In genomic region chr4:895596-895995, GRCh38 we compare ENCODE assay signal across 35 cellular contexts.
"Had no signal": no experiment of that assay in that cellular context is flagged by ENCODE, and none has a peak within 500 bp of the region (broad histone marks: within the 10 kb centered on the region; RNA-seq: fewer than 3 reads in every experiment).

No MANE protein-coding gene starts in this region.

- ATAC-seq: activated CD8-positive, alpha-beta T cell treated with anti-CD3 and anti-CD28 coated beads for 36 hours; activated naive CD8-positive, alpha-beta T cell treated with anti-CD3 and anti-CD28 coated beads, Interleukin-2, amount 50 U/mL, for 24 hours; activated T-cell treated with anti-CD3 and anti-CD28 coated beads, Interleukin-2, amount 50 U/mL, for 4 hours; activated T-cell treated with anti-CD3 and anti-CD28 coated beads, Interleukin-2, amount 50 U/mL, for 72 hours; activated T-helper 17 cell treated with anti-CD3 and anti-CD28 coated beads, Interleukin-2, amount 50 U/mL, for 72 hours; T-cell; T-helper 17 cell had no signal

- H3K4me3 ChIP-seq: ascending aorta, cardiac muscle cell had no signal

- H3K9me3 ChIP-seq: ascending aorta had no signal

- H3K27ac ChIP-seq: ascending aorta, cardiac muscle cell, VCaP had no signal

- H3K36me3 Mint-ChIP-seq: activated naive CD8-positive, alpha-beta T cell had no signal

- FAIRE-seq: bronchial epithelial cell, TTC549 had no signal

- H3K4me1 ChIP-seq: ascending aorta had no signal

- H3K27me3 ChIP-seq: ascending aorta, cardiac muscle cell had no signal

- H3K27ac Mint-ChIP-seq: activated B cell treated with CpG ODN at 0.5 μM for 24 hours; activated CD4-positive, alpha-beta memory T cell treated with anti-CD3 and anti-CD28 coated beads for 36 hours; activated CD4-positive, alpha-beta T cell treated with anti-CD3 and anti-CD28 coated beads, Interleukin-2, amount 10 ng/mL, durations not matched to agents 24 days and 14 days; activated CD8-positive, alpha-beta T cell treated with anti-CD3 and anti-CD28 coated beads for 36 hours; activated naive CD4-positive, alpha-beta T cell treated with anti-CD3 and anti-CD28 coated beads, Interleukin-2, amount 10 ng/mL, durations not matched to agents 7 days and 5 days; activated naive CD4-positive, alpha-beta T cell treated with anti-CD3 and anti-CD28 coated beads, Interleukin-2, amount 50 U/mL, for 24 hours; activated naive CD8-positive, alpha-beta T cell; activated naive CD8-positive, alpha-beta T cell treated with anti-CD3 and anti-CD28 coated beads, Interleukin-2, amount 10 ng/mL, durations not matched to agents 7 days and 5 days; activated naive CD8-positive, alpha-beta T cell treated with anti-CD3 and anti-CD28 coated beads, Interleukin-2, amount 50 U/mL, for 24 hours; activated T-cell treated with anti-CD3 and anti-CD28 coated beads, Interleukin-2, amount 50 U/mL, for 72 hours; activated T-helper 1 cell treated with anti-CD3 and anti-CD28 coated beads, Interleukin-12 subunit alpha, Interleukin-12 subunit beta, Interleukin-2, Interleukin-4 antibody, amounts not matched to agents 30 ng/mL and 10 ng/mL and 1 ng/mL, durations not matched to agents 14 hours and 24 hours and 36 hours; activated T-helper 17 cell treated with anti-CD3 and anti-CD28 coated beads, Interleukin-2, amount 50 U/mL, for 72 hours; brain; T-cell; T-helper 17 cell had no signal

- H3K4me1 Mint-ChIP-seq: activated B cell treated with CpG ODN at 0.5 μM for 24 hours; activated CD4-positive, alpha-beta T cell treated with anti-CD3 and anti-CD28 coated beads, Interleukin-2, amount 10 ng/mL, durations not matched to agents 24 days and 14 days; activated naive CD4-positive, alpha-beta T cell treated with anti-CD3 and anti-CD28 coated beads, Interleukin-2, amount 10 ng/mL, durations not matched to agents 7 days and 5 days; activated naive CD4-positive, alpha-beta T cell treated with anti-CD3 and anti-CD28 coated beads, Interleukin-2, amount 50 U/mL, for 24 hours; activated naive CD8-positive, alpha-beta T cell treated with anti-CD3 and anti-CD28 coated beads, Interleukin-2, amount 10 ng/mL, durations not matched to agents 7 days and 5 days; activated naive CD8-positive, alpha-beta T cell treated with anti-CD3 and anti-CD28 coated beads, Interleukin-2, amount 50 U/mL, for 24 hours; activated T-helper 17 cell treated with anti-CD3 and anti-CD28 coated beads, Interleukin-2, amount 50 U/mL, for 72 hours; brain had no signal

- H3K4me3 Mint-ChIP-seq: activated B cell treated with CpG ODN at 0.5 μM for 24 hours; activated CD4-positive, alpha-beta memory T cell treated with anti-CD3 and anti-CD28 coated beads for 36 hours; activated CD4-positive, alpha-beta T cell treated with anti-CD3 and anti-CD28 coated beads, Interleukin-2, amount 10 ng/mL, durations not matched to agents 24 days and 14 days; activated CD8-positive, alpha-beta T cell treated with anti-CD3 and anti-CD28 coated beads for 36 hours; activated naive CD4-positive, alpha-beta T cell treated with anti-CD3 and anti-CD28 coated beads, Interleukin-2, amount 10 ng/mL, durations not matched to agents 7 days and 5 days; activated naive CD4-positive, alpha-beta T cell treated with anti-CD3 and anti-CD28 coated beads, Interleukin-2, amount 50 U/mL, for 24 hours; activated naive CD8-positive, alpha-beta T cell; activated naive CD8-positive, alpha-beta T cell treated with anti-CD3 and anti-CD28 coated beads, Interleukin-2, amount 10 ng/mL, durations not matched to agents 7 days and 5 days; activated naive CD8-positive, alpha-beta T cell treated with anti-CD3 and anti-CD28 coated beads, Interleukin-2, amount 50 U/mL, for 24 hours; activated T-cell treated with anti-CD3 and anti-CD28 coated beads, Interleukin-2, amount 50 U/mL, for 4 hours; activated T-cell treated with anti-CD3 and anti-CD28 coated beads, Interleukin-2, amount 50 U/mL, for 72 hours; activated T-helper 1 cell treated with anti-CD3 and anti-CD28 coated beads, Interleukin-12 subunit alpha, Interleukin-12 subunit beta, Interleukin-2, Interleukin-4 antibody, amounts not matched to agents 30 ng/mL and 10 ng/mL and 1 ng/mL, durations not matched to agents 14 hours and 24 hours and 36 hours; activated T-helper 17 cell treated with anti-CD3 and anti-CD28 coated beads, Interleukin-2, amount 50 U/mL, for 72 hours; brain; T-cell; T-helper 17 cell had no signal

- H3K9me3 Mint-ChIP-seq: activated B cell treated with CpG ODN at 0.5 μM for 24 hours; activated CD4-positive, alpha-beta memory T cell treated with anti-CD3 and anti-CD28 coated beads for 36 hours; activated CD4-positive, alpha-beta T cell treated with anti-CD3 and anti-CD28 coated beads, Interleukin-2, amount 10 ng/mL, durations not matched to agents 24 days and 14 days; activated CD8-positive, alpha-beta T cell treated with anti-CD3 and anti-CD28 coated beads for 36 hours; activated naive CD4-positive, alpha-beta T cell treated with anti-CD3 and anti-CD28 coated beads, Interleukin-2, amount 10 ng/mL, durations not matched to agents 7 days and 5 days; activated naive CD4-positive, alpha-beta T cell treated with anti-CD3 and anti-CD28 coated beads, Interleukin-2, amount 50 U/mL, for 24 hours; activated naive CD8-positive, alpha-beta T cell treated with anti-CD3 and anti-CD28 coated beads, Interleukin-2, amount 10 ng/mL, durations not matched to agents 7 days and 5 days; activated naive CD8-positive, alpha-beta T cell treated with anti-CD3 and anti-CD28 coated beads, Interleukin-2, amount 50 U/mL, for 24 hours; activated T-cell treated with anti-CD3 and anti-CD28 coated beads, Interleukin-2, amount 50 U/mL, for 4 hours; activated T-cell treated with anti-CD3 and anti-CD28 coated beads, Interleukin-2, amount 50 U/mL, for 72 hours; activated T-helper 1 cell treated with anti-CD3 and anti-CD28 coated beads, Interleukin-12 subunit alpha, Interleukin-12 subunit beta, Interleukin-2, Interleukin-4 antibody, amounts not matched to agents 30 ng/mL and 10 ng/mL and 1 ng/mL, durations not matched to agents 14 hours and 24 hours and 36 hours; activated T-helper 17 cell treated with anti-CD3 and anti-CD28 coated beads, Interleukin-2, amount 50 U/mL, for 72 hours; brain; T-cell had no signal

- H3K36me3 ChIP-seq: cardiac muscle cell had no signal

- DNase-seq: activated B cell treated with CpG ODN at 0.5 μM for 24 hours; activated CD4-positive, alpha-beta memory T cell treated with anti-CD3 and anti-CD28 coated beads for 36 hours; activated CD4-positive, alpha-beta T cell treated with anti-CD3 and anti-CD28 coated beads for 4 hours; activated CD4-positive, alpha-beta T cell treated with anti-CD3 and anti-CD28 coated beads, Interleukin-2, amount 10 ng/mL, durations not matched to agents 24 days and 14 days; activated CD4-positive, alpha-beta T cell treated with anti-CD3 and anti-CD28 coated beads, Interleukin-2, amount 50 U/mL, for 1 hour; activated CD4-positive, alpha-beta T cell treated with anti-CD3 and anti-CD28 coated beads, Interleukin-2, amount 50 U/mL, for 4 hours; activated CD4-positive, CD25-positive, alpha-beta regulatory T cell treated with anti-CD3 and anti-CD28 coated beads, Interleukin-2, amount 50 U/mL, for 72 hours; activated CD8-positive, alpha-beta memory T cell treated with anti-CD3 and anti-CD28 coated beads, Interleukin-2, amount 50 U/mL, for 4 hours; activated CD8-positive, alpha-beta T cell treated with anti-CD3 and anti-CD28 coated beads for 36 hours; activated effector memory CD4-positive, alpha-beta T cell treated with Interleukin-2 at 50 U/mL for 16 hours; activated gamma-delta T cell; activated naive CD4-positive, alpha-beta T cell treated with anti-CD3 and anti-CD28 coated beads, Interleukin-2, amount 10 ng/mL, durations not matched to agents 7 days and 5 days; activated naive CD4-positive, alpha-beta T cell treated with Interleukin-2 at 50 U/mL for 16 hours; activated naive CD8-positive, alpha-beta T cell treated with anti-CD3 and anti-CD28 coated beads, Interleukin-2, amount 10 ng/mL, durations not matched to agents 7 days and 5 days; activated naive CD8-positive, alpha-beta T cell treated with anti-CD3 and anti-CD28 coated beads, Interleukin-2, amount 50 U/mL, for 24 hours; activated T-cell treated with anti-CD3 and anti-CD28 coated beads for 4 hours; activated T-cell treated with anti-CD3 and anti-CD28 coated beads, Interleukin-2, amount 50 U/mL, for 1 hour; activated T-cell treated with anti-CD3 and anti-CD28 coated beads, Interleukin-2, amount 50 U/mL, for 4 hours; activated T-cell treated with anti-CD3 and anti-CD28 coated beads, Interleukin-2, amount 50 U/mL, for 72 hours; amygdala; anterior cingulate cortex; central memory CD4-positive, alpha-beta T cell; cerebellar nuclear complex; T-cell; T-helper 17 cell had no signal

- H3K27me3 Mint-ChIP-seq: activated B cell treated with CpG ODN at 0.5 μM for 24 hours; activated CD4-positive, alpha-beta memory T cell treated with anti-CD3 and anti-CD28 coated beads for 36 hours; activated CD4-positive, alpha-beta T cell treated with anti-CD3 and anti-CD28 coated beads, Interleukin-2, amount 10 ng/mL, durations not matched to agents 24 days and 14 days; activated CD8-positive, alpha-beta T cell treated with anti-CD3 and anti-CD28 coated beads for 36 hours; activated naive CD4-positive, alpha-beta T cell treated with anti-CD3 and anti-CD28 coated beads, Interleukin-2, amount 10 ng/mL, durations not matched to agents 7 days and 5 days; activated naive CD4-positive, alpha-beta T cell treated with anti-CD3 and anti-CD28 coated beads, Interleukin-2, amount 50 U/mL, for 24 hours; activated naive CD8-positive, alpha-beta T cell; activated naive CD8-positive, alpha-beta T cell treated with anti-CD3 and anti-CD28 coated beads, Interleukin-2, amount 10 ng/mL, durations not matched to agents 7 days and 5 days; activated naive CD8-positive, alpha-beta T cell treated with anti-CD3 and anti-CD28 coated beads, Interleukin-2, amount 50 U/mL, for 24 hours; activated T-helper 17 cell treated with anti-CD3 and anti-CD28 coated beads, Interleukin-2, amount 50 U/mL, for 72 hours; brain; T-cell; T-helper 17 cell had no signal
